ENCODE assay signal across 8 cellular contexts in the genomic region with DNA sequence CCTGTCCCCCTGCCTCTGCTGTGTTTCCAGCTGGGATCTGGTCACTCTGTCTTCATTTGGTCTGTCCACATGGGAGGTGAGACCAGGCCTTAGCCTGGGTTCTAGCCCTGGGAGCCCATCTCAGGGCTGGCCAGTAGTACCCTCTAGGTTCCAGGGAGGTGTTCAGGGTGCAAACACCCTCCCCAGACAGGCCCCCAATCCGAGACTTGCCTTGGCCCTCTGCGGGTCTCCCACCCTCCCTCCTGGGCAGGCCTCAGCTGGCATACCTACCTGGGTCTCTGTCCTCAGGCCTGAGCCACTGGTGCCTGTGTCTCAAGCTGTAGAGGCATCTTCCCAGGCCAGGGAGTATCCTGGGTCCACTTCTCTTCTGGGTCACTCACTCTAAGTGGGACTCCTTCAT. TPM values are rescaled to one million over a fixed set of nuclear protein-coding genes. Genes with fewer than 3 reads are reported as not detected.
A peak's percentile ranks its signal among the peaks of the same experiment; 100 is the strongest.
DNase-seq lines count a peak whose midpoint lies in the region; ATAC-seq and TF ChIP-seq lines count a peak whose summit lies in the region.

No MANE protein-coding gene starts in this region.

- CTCF ChIA-PET in activated CD4-positive, alpha-beta T cell treated with anti-CD3 and anti-CD28 coated beads, Interleukin-2, amount 10 ng/mL, durations not matched to agents 7 days and 5 days (lab: Charles Lee): interaction anchor here (0.6 to 10.6 kb wide), 11 partner anchors 11 to 343 kb away, joined by 3 to 157 read pairs (median 4); partner anchors contain the start of genes ABCA2, FUT7, MAN1B1 and NPDC1
- CTCF ChIA-PET in activated B cell treated with CpG ODN at 0.5 μM for 24 hours (lab: Charles Lee) (interaction anchor here (0.8 to 3.1 kb wide), 5 partner anchors 16 to 42 kb away, joined by 4 to 17 read pairs (median 6); partner anchors contain the start of genes MAN1B1 and NPDC1), HEK293T (lab: Yijun Ruan, JAX) (interaction anchor here (1.2 to 2.4 kb wide), 4 partner anchors 13 to 42 kb away, joined by 3 to 11 read pairs (median 8); partner anchors contain the start of genes ABCA2 and NPDC1)

- no peak for TF ChIP-seq CTCF in activated B cell treated with CpG ODN at 0.5 μM for 24 hours (IDR thresholded peaks at IDR 0.05)

- POLR2A ChIA-PET in activated CD4-positive, alpha-beta T cell treated with anti-CD3 and anti-CD28 coated beads, Interleukin-2, amount 10 ng/mL, durations not matched to agents 7 days and 5 days (lab: Charles Lee): interaction anchor here (2.2 kb wide), 1 partner anchor 15 kb away, joined by 16 read pairs; the partner anchor contains the start of gene MAN1B1
- POLR2A ChIA-PET in activated B cell treated with CpG ODN at 0.5 μM for 24 hours (lab: Charles Lee): interaction anchor here (0.5 to 5.3 kb wide), 10 partner anchors 9 to 151 kb away, joined by 3 to 40 read pairs (median 5); partner anchors contain the start of genes MAN1B1 and RNF208
- POLR2A ChIA-PET in HEK293T (lab: Yijun Ruan, JAX): interaction anchor here (1.3 to 3.2 kb wide), 4 partner anchors 12 to 169 kb away, joined by 3 to 27 read pairs (median 6); partner anchors contain the start of gene MAN1B1

- ATAC-seq in activated B cell treated with CpG ODN at 0.5 μM for 24 hours (ENCODE audit: low read depth) (no peak), GM18907 (IDR thresholded peaks at IDR 0.05; ENCODE audit: unreplicated experiment) (no peak)
- no peak for ATAC-seq in stimulated activated naive CD8-positive, alpha-beta T cell treated with anti-CD3 and anti-CD28 coated beads, Interleukin-15, amount 100 ng/mL, for 72 hours

- H3K4me3 Mint-ChIP-seq in activated CD4-positive, alpha-beta T cell treated with anti-CD3 and anti-CD28 coated beads, Interleukin-2, amount 10 ng/mL, durations not matched to agents 7 days and 5 days: peak overlapping the region; percentile 82
- peak overlapping the region; percentile 72 for H3K4me3 Mint-ChIP-seq in activated B cell treated with CpG ODN at 0.5 μM for 24 hours
- H3K4me3 Mint-ChIP-seq in stimulated activated naive CD8-positive, alpha-beta T cell treated with anti-CD3 and anti-CD28 coated beads, Interleukin-15, amount 100 ng/mL, for 72 hours: peak overlapping the region; percentile 83 to 86

- DNase-seq in activated CD4-positive, alpha-beta T cell treated with anti-CD3 and anti-CD28 coated beads, Interleukin-2, amount 10 ng/mL, durations not matched to agents 7 days and 5 days: no peak
- no peak for DNase-seq in activated CD4-positive, alpha-beta T cell treated with anti-CD3 and anti-CD28 coated beads, Interleukin-2, amount 50 U/mL, for 4 hours
- DNase-seq in activated B cell treated with CpG ODN at 0.5 μM for 24 hours (no peak), GM19238 (ENCODE audit: insufficient read length, low spot score) (no peak), HEK293T (ENCODE audit: extremely low spot score) (no peak)
- DNase-seq in stimulated activated naive CD8-positive, alpha-beta T cell treated with anti-CD3 and anti-CD28 coated beads, Interleukin-15, amount 100 ng/mL, for 72 hours: no peak

- no peaks in the 10 kb centered on the region for H3K9me3 ChIP-seq in iPS-18c (ENCODE audit: control insufficient read depth, insufficient read depth, low read length)

- H3K4me3 ChIP-seq in iPS-18c (ENCODE audit: insufficient read depth, low read depth, low read length): peak overlapping the region; percentile 63

- H3K4me1 Mint-ChIP-seq in activated CD4-positive, alpha-beta T cell treated with anti-CD3 and anti-CD28 coated beads, Interleukin-2, amount 10 ng/mL, durations not matched to agents 7 days and 5 days: peaks cover 28% of the 10 kb centered on the region
- H3K4me1 Mint-ChIP-seq in activated B cell treated with CpG ODN at 0.5 μM for 24 hours: peaks cover 27% of the 10 kb centered on the region
- peaks cover 39% of the 10 kb centered on the region for H3K4me1 Mint-ChIP-seq in stimulated activated naive CD8-positive, alpha-beta T cell treated with anti-CD3 and anti-CD28 coated beads, Interleukin-15, amount 100 ng/mL, for 72 hours

- intact Hi-C loops in activated B cell treated with CpG ODN at 0.5 μM for 24 hours (cut with micrococcal nuclease): no loop called here

- no peaks in the 10 kb centered on the region for H3K27me3 Mint-ChIP-seq in activated CD4-positive, alpha-beta T cell treated with anti-CD3 and anti-CD28 coated beads, Interleukin-2, amount 10 ng/mL, durations not matched to agents 7 days and 5 days
- H3K27me3 Mint-ChIP-seq in activated B cell treated with CpG ODN at 0.5 μM for 24 hours: peaks cover 4% of the 10 kb centered on the region
- no peaks in the 10 kb centered on the region for H3K27me3 Mint-ChIP-seq in stimulated activated naive CD8-positive, alpha-beta T cell treated with anti-CD3 and anti-CD28 coated beads, Interleukin-15, amount 100 ng/mL, for 72 hours

- H3K27ac Mint-ChIP-seq in activated CD4-positive, alpha-beta T cell treated with anti-CD3 and anti-CD28 coated beads, Interleukin-2, amount 10 ng/mL, durations not matched to agents 7 days and 5 days: peak overlapping the region; percentile 91
- H3K27ac Mint-ChIP-seq in activated B cell treated with CpG ODN at 0.5 μM for 24 hours: no peak overlapping the region
- peak overlapping the region; percentile 45 to 87 for H3K27ac Mint-ChIP-seq in stimulated activated naive CD8-positive, alpha-beta T cell treated with anti-CD3 and anti-CD28 coated beads, Interleukin-15, amount 100 ng/mL, for 72 hours

- H3K9me3 Mint-ChIP-seq in activated CD4-positive, alpha-beta T cell treated with anti-CD3 and anti-CD28 coated beads, Interleukin-2, amount 10 ng/mL, durations not matched to agents 7 days and 5 days: no peaks in the 10 kb centered on the region
- no peaks in the 10 kb centered on the region for H3K9me3 Mint-ChIP-seq in activated B cell treated with CpG ODN at 0.5 μM for 24 hours
- H3K9me3 Mint-ChIP-seq in stimulated activated naive CD8-positive, alpha-beta T cell treated with anti-CD3 and anti-CD28 coated beads, Interleukin-15, amount 100 ng/mL, for 72 hours: no peaks in the 10 kb centered on the region

- H3K36me3 Mint-ChIP-seq in activated CD4-positive, alpha-beta T cell treated with anti-CD3 and anti-CD28 coated beads, Interleukin-2, amount 10 ng/mL, durations not matched to agents 7 days and 5 days (ENCODE audit: low read depth): peaks cover 4% of the 10 kb centered on the region
- no peaks in the 10 kb centered on the region for H3K36me3 Mint-ChIP-seq in activated B cell treated with CpG ODN at 0.5 μM for 24 hours (ENCODE audit: low read depth)

TF ChIP-seq in HEK293T, 16 proteins besides CTCF, POLR2A, EP300 and RAD21:
- TF ChIP-seq ARNT (IDR thresholded peaks at IDR 0.05) (no peak), SP1 (IDR thresholded peaks at IDR 0.05) (no peak), PKNOX1 (IDR thresholded peaks at IDR 0.05) (no peak)

RNA-seq across cellular contexts. Expression of gene SAPCD2, which starts 0.9 kb away (rescaled TPM):
- 10 to 100 TPM; 33.8 to 40.6 TPM for total RNA-seq in activated CD4-positive, alpha-beta T cell treated with anti-CD3 and anti-CD28 coated beads, Interleukin-2, amount 10 ng/mL, durations not matched to agents 7 days and 5 days
- 0.80 and 0.81 TPM in 2 replicates for total RNA-seq in activated B cell treated with CpG ODN at 0.5 μM for 24 hours

RNA-seq across cellular contexts. Expression of gene UAP1L1, which starts 6.0 kb away (rescaled TPM):
- 10 to 100 TPM; 19.1 to 21.9 TPM for total RNA-seq in activated CD4-positive, alpha-beta T cell treated with anti-CD3 and anti-CD28 coated beads, Interleukin-2, amount 10 ng/mL, durations not matched to agents 7 days and 5 days
- total RNA-seq in activated B cell treated with CpG ODN at 0.5 μM for 24 hours: 13.4 and 17.2 TPM in 2 replicates

RNA-seq across cellular contexts. Expression of gene MAN1B1, which starts 15.5 kb away (rescaled TPM):
- total RNA-seq in activated CD4-positive, alpha-beta T cell treated with anti-CD3 and anti-CD28 coated beads, Interleukin-2, amount 10 ng/mL, durations not matched to agents 7 days and 5 days: 10 to 100 TPM; 43.0 to 55.0 TPM
- total RNA-seq in activated B cell treated with CpG ODN at 0.5 μM for 24 hours: 33.6 and 37.7 TPM in 2 replicates

RNA-seq across cellular contexts. Expression of gene ENTPD2, which starts 17.4 kb away (rescaled TPM):
- total RNA-seq in activated CD4-positive, alpha-beta T cell treated with anti-CD3 and anti-CD28 coated beads, Interleukin-2, amount 10 ng/mL, durations not matched to agents 7 days and 5 days: not detected
- total RNA-seq in activated B cell treated with CpG ODN at 0.5 μM for 24 hours: not detected in 2 replicates

RNA-seq across cellular contexts. Expression of gene NPDC1, which starts 25.3 kb away (rescaled TPM):
- total RNA-seq in activated CD4-positive, alpha-beta T cell treated with anti-CD3 and anti-CD28 coated beads, Interleukin-2, amount 10 ng/mL, durations not matched to agents 7 days and 5 days: 10 to 100 TPM; 35.5 to 41.4 TPM
- 0.18 TPM in 1 of 2 replicates, not detected in the other for total RNA-seq in activated B cell treated with CpG ODN at 0.5 μM for 24 hours

Comparison
In these comparisons a context has a peak if more than half of its experiments do, and no peak if none do; other contexts are left out.
1. RNA of gene SAPCD2, which starts 0.9 kb away (total RNA-seq): 33.8 to 40.6 TPM in activated CD4-positive, alpha-beta T cell treated with anti-CD3 and anti-CD28 coated beads, Interleukin-2, amount 10 ng/mL, durations not matched to agents 7 days and 5 days; 0.80 to 0.81 TPM in activated B cell treated with CpG ODN at 0.5 μM for 24 hours; every median in the first group is over 10 times any median in the second.
2. Peak in every context shown above with its lines, with median percentiles within 50 percentile points of each other: H3K4me3 Mint-ChIP-seq.